1 cellular context compared by ENCODE assay signal in the genomic region with DNA sequence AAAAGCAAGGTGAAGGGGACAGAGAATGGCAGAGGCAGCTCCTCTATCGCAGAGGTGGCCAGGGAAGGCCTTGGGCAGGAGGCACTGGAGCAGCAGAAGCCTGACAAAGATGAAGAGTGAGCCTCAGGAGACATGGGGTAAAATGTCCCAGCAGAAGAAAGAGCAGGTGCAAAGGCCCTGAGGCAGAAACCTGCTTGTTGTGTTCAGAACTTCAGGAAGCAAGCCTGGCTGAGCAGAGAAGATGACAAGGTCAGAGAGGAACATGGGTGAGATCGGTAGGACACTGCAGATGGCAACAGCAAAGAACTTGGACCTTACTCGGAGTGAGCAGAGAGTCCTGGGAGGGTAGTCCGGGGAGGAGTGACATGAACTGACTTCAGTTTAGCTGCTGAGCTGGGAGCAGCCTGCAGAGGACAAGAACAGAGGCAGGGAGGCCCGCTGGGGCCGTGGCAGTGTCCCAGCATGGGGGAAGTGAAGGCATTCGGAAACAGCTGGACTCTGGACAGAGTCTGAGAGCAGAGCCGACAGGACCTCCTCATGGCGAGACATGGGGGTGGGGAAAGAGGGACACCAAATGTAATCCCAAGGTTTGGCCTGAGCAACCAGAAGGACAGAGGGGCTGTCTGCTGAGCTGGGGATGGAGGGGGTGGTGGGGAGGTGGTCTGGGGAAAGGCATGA.
TF ChIP-seq lines count a peak whose summit lies in the region.

No MANE protein-coding gene starts in this region.

TF ChIP-seq in HepG2, 621 proteins besides CTCF, POLR2A, EP300 and RAD21 (continued from another document):
- no peak for TF ChIP-seq RERE (CRISPR knock-in tag; IDR thresholded peaks at IDR 0.05; ENCODE audit: low read depth)
